Comparison of ENCODE assay signal across 9 cellular contexts in the genomic region with DNA sequence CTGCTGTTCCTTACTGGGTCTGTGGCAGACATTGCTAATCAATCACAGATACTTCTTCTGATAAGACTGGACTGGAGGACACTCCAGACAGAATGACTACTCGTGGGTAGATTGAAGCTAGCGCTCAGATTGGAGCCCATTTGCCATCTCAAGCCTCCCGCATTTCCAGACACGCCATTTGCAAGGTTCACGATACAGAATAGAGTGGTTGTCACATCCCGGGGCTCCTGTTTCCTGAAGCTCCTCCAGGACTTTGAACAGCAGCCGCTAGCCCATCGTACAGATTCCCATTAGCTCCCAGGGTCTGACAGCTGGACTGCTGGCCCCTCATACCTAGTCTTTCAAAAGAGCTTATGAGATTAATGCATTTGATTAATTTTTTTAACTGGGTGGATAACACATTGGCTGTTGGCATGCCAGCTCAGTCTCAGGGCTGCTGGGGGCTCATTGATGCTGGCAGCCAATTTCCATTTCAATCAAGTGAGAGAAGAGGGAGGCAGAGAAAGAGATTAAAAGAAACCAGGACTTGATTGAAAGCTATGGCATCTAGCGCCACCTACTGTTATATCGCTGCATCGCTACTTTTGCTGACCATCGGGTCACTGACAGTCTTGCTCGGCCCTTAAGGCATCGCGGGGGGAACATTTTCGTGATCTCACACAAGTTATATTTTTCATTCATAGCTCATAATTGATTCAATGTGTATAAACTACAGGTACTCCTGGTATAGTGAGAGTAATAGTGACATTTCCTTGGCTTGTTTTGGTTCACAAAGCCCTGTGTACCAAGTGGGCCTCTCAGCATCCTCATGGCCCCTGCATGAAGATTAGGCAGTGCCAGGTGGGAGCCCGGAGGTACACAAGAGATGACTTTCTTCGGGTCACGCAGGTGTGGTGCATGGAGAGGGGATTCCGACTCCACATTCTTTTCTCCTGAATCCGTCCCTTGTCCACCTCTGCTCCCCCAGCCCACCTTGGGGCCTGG.
DNase-seq lines count a peak whose midpoint lies in the region; ATAC-seq and TF ChIP-seq lines count a peak whose summit lies in the region.
"Had no signal": no experiment of that assay in that cellular context is flagged by ENCODE, and none has a peak within 500 bp of the region (broad histone marks: within the 10 kb centered on the region; RNA-seq: fewer than 3 reads in every experiment).

No MANE protein-coding gene starts in this region.

- no peak overlapping the region for H3K4me3 ChIP-seq in Peyer's patch
- no peak overlapping the region for H3K4me3 ChIP-seq in cardiac fibroblast (replicated peaks in 1 of 2; ENCODE audit: low read depth in 2 of 2, low read length in 2 of 2)

- TF ChIP-seq CTCF in Peyer's patch (IDR thresholded peaks at IDR 0.05) (peak in 5 of 6 experiments; percentile 13 to 64 (median 62)), cardiac fibroblast (IDR thresholded peaks at IDR 0.05; ENCODE audit: low read depth, low read length) (peak; percentile 84)

- no peaks in the 10 kb centered on the region for H3K36me3 ChIP-seq in Peyer's patch

- no peaks in the 10 kb centered on the region for H3K9me3 ChIP-seq in Peyer's patch

- H3K27ac ChIP-seq in Peyer's patch = no peak overlapping the region

- no peaks in the 10 kb centered on the region for H3K4me1 ChIP-seq in Peyer's patch

- peak; percentile 61 for DNase-seq in SIG-M5 treated with dmso at 0.1 percent for 504 hours (lab: John Stamatoyannopoulos, UW; ENCODE audit: unreplicated experiment)
- no peak for DNase-seq in SIG-M5 (lab: John Stamatoyannopoulos, UW)
- DNase-seq in LoVo (ENCODE audit: low spot score) = peak; percentile 63
- peak in 2 of 3 donors; percentile 50 to 69 for DNase-seq in Peyer's patch
- DNase-seq in cardiac fibroblast (ENCODE audit: low read depth in 2 of 2) = peak; percentile 79 to 82
- peak; percentile 46 for DNase-seq in kidney glomerular epithelial cell (lab: John Stamatoyannopoulos, UW)
- DNase-seq in stimulated activated CD8-positive, alpha-beta memory T cell treated with anti-CD3 and anti-CD28 coated beads, Interleukin-4, amount 100 ng/mL, for 48 hours = peak; percentile 75

- no peak for ATAC-seq in HG03280 (IDR thresholded peaks at IDR 0.05; ENCODE audit: unreplicated experiment)
- ATAC-seq: CD8-positive, alpha-beta T cell had no signal

- no peaks in the 10 kb centered on the region for H3K27me3 ChIP-seq in Peyer's patch

- no peak for TF ChIP-seq POLR2A in Peyer's patch (IDR thresholded peaks at IDR 0.05)
